ENCODE assay signal across 7 cellular contexts in the genomic region with DNA sequence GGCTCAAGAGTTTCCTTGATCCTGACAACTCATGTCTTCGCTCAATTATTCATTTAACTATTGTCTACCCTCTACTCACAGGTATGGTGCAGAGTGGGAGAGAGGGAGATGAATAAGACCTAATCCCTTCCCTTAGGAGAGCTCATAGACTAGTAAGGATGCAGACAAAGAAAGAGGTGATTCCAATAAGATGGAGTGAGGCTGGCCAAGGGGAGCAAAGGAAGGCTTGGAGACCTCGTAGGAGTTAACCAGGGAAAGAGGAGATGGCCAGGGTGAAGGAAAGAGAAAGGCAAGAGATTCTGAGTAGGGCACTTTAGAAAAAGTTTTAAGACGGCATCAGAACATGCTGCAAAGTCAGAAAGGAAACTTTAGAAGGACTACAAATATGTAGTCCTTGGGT.
"Had no signal": no experiment of that assay in that cellular context is flagged by ENCODE, and none has a peak within 500 bp of the region (broad histone marks: within the 10 kb centered on the region; RNA-seq: fewer than 3 reads in every experiment).

No MANE protein-coding gene starts in this region.

- H3K4me3 ChIP-seq: K562 had no signal

- DNase-seq: IMR-90, KBM-7, KG1 had no signal

- FAIRE-seq: HepG2, HTR-8/SVneo, K562 had no signal

- ATAC-seq: HepG2, K562 had no signal

- H3K27ac ChIP-seq: HL-60 had no signal
